8 cellular contexts compared by ENCODE assay signal in the genomic region with DNA sequence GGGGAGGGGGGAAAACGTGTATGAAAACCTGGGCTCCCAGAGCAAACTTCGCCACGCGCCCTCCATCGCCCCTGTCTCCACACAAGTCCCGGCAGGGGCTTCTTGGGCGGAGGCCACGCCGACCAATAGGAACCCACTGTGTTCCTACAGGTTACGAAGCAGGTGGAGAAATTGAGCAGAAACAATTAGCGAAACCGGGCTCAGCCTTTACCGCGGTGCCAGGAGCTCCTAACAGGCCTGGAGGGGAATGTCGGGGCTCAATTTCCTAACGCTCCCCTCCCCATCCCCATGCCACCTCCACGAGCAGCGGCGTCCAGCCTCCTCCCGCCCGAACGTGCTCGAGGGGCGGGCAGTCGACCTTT. TPM values are rescaled to one million over a fixed set of nuclear protein-coding genes. Genes with fewer than 3 reads are reported as not detected.
DNase-seq lines count a peak whose midpoint lies in the region; ATAC-seq and TF ChIP-seq lines count a peak whose summit lies in the region.

No MANE protein-coding gene starts in this region.

- ATAC-seq in HG03039 (IDR thresholded peaks at IDR 0.05; ENCODE audit: unreplicated experiment) (no peak), GM18520 (IDR thresholded peaks at IDR 0.05; ENCODE audit: unreplicated experiment) (no peak), HG03175 (IDR thresholded peaks at IDR 0.05; ENCODE audit: unreplicated experiment) (no peak)

- peak overlapping the region; percentile 87 for H2AFZ ChIP-seq in neural progenitor cell (replicated peaks)

- H4K20me1 ChIP-seq in BLaER1, result peaks cover 10% of the 10 kb centered on the region; the same call in 1 of the 2 replicates
- peaks cover 5% of the 10 kb centered on the region for H4K20me1 ChIP-seq in neural progenitor cell (ENCODE audit: low read depth)

- H3K4me1 ChIP-seq in BLaER1 (peaks cover 22% of the 10 kb centered on the region), neural progenitor cell (peaks cover 16% of the 10 kb centered on the region)

- no peak for TF ChIP-seq CTCF in neural progenitor cell (IDR thresholded peaks at IDR 0.05)

- no peaks in the 10 kb centered on the region for H3K79me2 ChIP-seq in neural progenitor cell (ENCODE audit: low read depth)

- intact Hi-C loops in dendritic cell treated with granulocyte-macrophage colony-stimulating factor and Interleukin-4, amounts not matched to agents 40 ng/mL and 50 ng/mL, for 4 days (cut with micrococcal nuclease), result no loop called here

- no peaks in the 10 kb centered on the region for H3K9me3 ChIP-seq in BLaER1
- no peaks in the 10 kb centered on the region for H3K9me3 ChIP-seq in neural progenitor cell (ENCODE audit: low read depth)

- H3K9ac ChIP-seq in BLaER1 (no peak overlapping the region), neural progenitor cell (no peak overlapping the region)

- H3K36me3 ChIP-seq in BLaER1, result no peaks in the 10 kb centered on the region
- no peaks in the 10 kb centered on the region for H3K36me3 ChIP-seq in neural progenitor cell

- H3K27me3 ChIP-seq in BLaER1 (peaks cover 62% of the 10 kb centered on the region), neural progenitor cell (peaks cover 90% of the 10 kb centered on the region)

- H3K36me3 Mint-ChIP-seq in dendritic cell treated with granulocyte-macrophage colony-stimulating factor and Interleukin-4, amounts not matched to agents 40 ng/mL and 50 ng/mL, for 4 days (ENCODE audit: low read depth), result no peaks in the 10 kb centered on the region
- peaks cover 5% of the 10 kb centered on the region for H3K36me3 Mint-ChIP-seq in neural progenitor cell

- H3K27ac Mint-ChIP-seq in dendritic cell treated with granulocyte-macrophage colony-stimulating factor and Interleukin-4, amounts not matched to agents 40 ng/mL and 50 ng/mL, for 4 days, result no peak overlapping the region
- no peak overlapping the region for H3K27ac Mint-ChIP-seq in neural progenitor cell

- DNase-seq in NCI-H146 (lab: John Stamatoyannopoulos, UW) (peak; percentile 91), neural progenitor cell (ENCODE audit: low spot score) (peak; percentile 42), T-helper 9 cell (no peak)

- H3K27me3 Mint-ChIP-seq in dendritic cell treated with granulocyte-macrophage colony-stimulating factor and Interleukin-4, amounts not matched to agents 40 ng/mL and 50 ng/mL, for 4 days, result peaks cover 67% of the 10 kb centered on the region
- peaks cover 29% of the 10 kb centered on the region for H3K27me3 Mint-ChIP-seq in neural progenitor cell (ENCODE audit: insufficient read depth, low read depth)

- no peak overlapping the region for H3K27ac ChIP-seq in BLaER1
- H3K27ac ChIP-seq in neural progenitor cell, result no peak overlapping the region

- H3K9me3 Mint-ChIP-seq in dendritic cell treated with granulocyte-macrophage colony-stimulating factor and Interleukin-4, amounts not matched to agents 40 ng/mL and 50 ng/mL, for 4 days, result no peaks in the 10 kb centered on the region
- H3K9me3 Mint-ChIP-seq in neural progenitor cell, result no peaks in the 10 kb centered on the region

- H3K4me2 ChIP-seq in BLaER1 (peak overlapping the region; percentile 95), neural progenitor cell (peak overlapping the region; percentile 90)

- peaks cover 29% of the 10 kb centered on the region for H3F3A ChIP-seq in neural progenitor cell (ENCODE audit: low read depth)

- peaks cover 40% of the 10 kb centered on the region for H3K4me1 Mint-ChIP-seq in dendritic cell treated with granulocyte-macrophage colony-stimulating factor and Interleukin-4, amounts not matched to agents 40 ng/mL and 50 ng/mL, for 4 days (ENCODE audit: low read depth)
- peaks cover 39% of the 10 kb centered on the region for H3K4me1 Mint-ChIP-seq in neural progenitor cell

- peak overlapping the region; percentile 89 for H3K4me3 Mint-ChIP-seq in dendritic cell treated with granulocyte-macrophage colony-stimulating factor and Interleukin-4, amounts not matched to agents 40 ng/mL and 50 ng/mL, for 4 days
- H3K4me3 Mint-ChIP-seq in neural progenitor cell, result peak overlapping the region; percentile 94

- peak overlapping the region; percentile 73 for H3K4me3 ChIP-seq in BLaER1
- peak overlapping the region; percentile 64 for H3K4me3 ChIP-seq in neural progenitor cell

RNA-seq across cellular contexts. Expression of gene KIT, which starts 0.6 kb away (rescaled TPM):
- total RNA-seq in neural progenitor cell (ENCODE audit: low replicate concordance), result 4.2 and 4.6 TPM in 2 replicates
